ENCODE assay signal across 1 cellular context in the genomic region with DNA sequence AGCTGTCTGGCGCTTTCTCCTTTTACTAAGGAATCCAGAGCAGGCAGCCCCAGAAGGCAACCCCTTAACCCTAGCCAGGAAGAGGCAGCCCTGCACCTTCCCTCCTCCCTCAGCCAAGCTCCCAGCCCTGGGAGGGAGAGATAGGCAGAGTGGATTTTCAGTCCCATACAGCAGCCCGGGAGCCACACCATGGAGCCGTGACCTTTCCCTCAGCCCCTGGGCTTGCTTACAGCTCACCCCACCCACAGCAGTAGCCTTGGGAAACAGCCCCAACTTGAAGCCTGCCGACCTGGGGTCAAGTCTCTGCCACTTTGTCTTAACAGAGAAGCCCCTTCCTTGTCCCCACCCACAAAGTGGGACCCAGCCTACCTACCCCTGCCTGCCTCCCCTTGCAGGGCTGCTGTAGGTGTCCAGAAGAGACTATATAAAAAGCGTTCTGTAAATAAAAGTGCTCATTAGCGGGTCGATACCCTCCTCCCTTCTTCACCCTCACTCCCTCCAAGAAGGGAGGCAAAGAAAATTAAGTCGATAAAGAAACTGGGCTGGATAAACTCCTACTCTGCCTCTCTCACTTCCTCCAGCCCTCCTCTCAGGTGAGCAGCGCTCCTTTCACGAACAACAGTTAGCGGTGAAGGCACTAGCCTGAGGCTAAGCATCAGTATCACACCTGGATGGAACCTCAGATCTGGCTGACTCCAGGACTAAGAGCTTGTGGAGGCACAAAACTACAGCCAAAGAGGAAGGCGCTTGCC.
TF ChIP-seq lines count a peak whose summit lies in the region.

No MANE protein-coding gene starts in this region.

TF ChIP-seq in K562, 482 proteins besides CTCF, POLR2A, EP300 and RAD21:
- peak; percentile 44; the same call in 1 of the 2 replicates for TF ChIP-seq ZBTB7A (IDR thresholded peaks at IDR 0.05; ENCODE audit: borderline replicate concordance, control insufficient read depth, low read depth, low read length)
- TF ChIP-seq CSDE1 (IDR thresholded peaks at IDR 0.05): no peak
- TF ChIP-seq SMAD3 (CRISPR knock-in tag; conservative IDR thresholded peaks at IDR 0.05): no peak
- TF ChIP-seq POLR2G (IDR thresholded peaks at IDR 0.05; ENCODE audit: low read depth, low read length): 0 out of 2 replicates have a peak, but pooled peaks have one; percentile 14
